ENCODE assay signal across 7 cellular contexts in the genomic region with DNA sequence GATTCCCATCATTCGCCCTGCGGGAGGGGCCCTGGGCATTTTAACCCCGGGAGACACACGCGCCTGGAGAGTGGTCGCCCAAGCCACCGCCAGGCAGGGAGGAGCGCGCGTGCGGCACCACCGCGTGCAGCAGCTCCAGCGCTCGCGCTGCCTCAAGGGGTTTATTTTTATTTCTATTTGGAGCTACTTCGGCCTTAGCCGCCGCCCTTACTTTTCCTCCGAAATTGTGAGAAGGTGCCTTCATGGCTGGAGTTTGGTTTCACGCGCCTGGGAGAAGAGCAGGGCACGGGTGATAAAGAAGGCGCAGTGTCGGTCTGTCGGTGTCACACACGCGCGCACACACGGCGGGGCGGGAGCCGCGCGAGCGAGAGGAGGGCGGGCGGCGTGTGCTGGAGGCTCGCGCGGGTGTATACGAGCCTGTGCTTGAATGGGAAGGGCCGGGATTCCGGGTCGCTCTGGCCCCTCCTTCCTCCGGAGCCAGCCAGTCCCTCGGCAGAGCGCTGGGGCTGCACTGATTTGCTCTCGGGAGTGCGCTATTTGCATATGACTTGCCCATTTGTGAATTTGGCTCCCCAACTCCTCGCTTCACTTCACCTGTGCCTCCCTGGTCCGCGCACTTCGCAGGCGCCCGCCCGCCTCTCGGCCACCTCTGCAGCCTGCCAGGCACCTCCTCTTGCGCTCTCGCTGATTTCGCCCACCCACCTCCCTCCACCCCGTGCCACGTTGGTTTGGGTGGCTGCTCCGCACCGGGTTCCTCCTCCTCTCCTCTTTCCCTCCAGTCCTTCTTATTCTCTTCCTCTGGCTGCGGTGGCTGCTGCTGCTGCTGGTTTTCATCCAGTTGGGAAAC.
DNase-seq lines count a peak whose midpoint lies in the region; ATAC-seq, FAIRE-seq and TF ChIP-seq lines count a peak whose summit lies in the region.

No MANE protein-coding gene starts in this region.

- H3K27ac Mint-ChIP-seq in astrocyte (ENCODE audit: unreplicated experiment): peak overlapping the region; percentile 88
- H3K27ac Mint-ChIP-seq in activated T-helper 1 cell treated with anti-CD3 and anti-CD28 coated beads, Interleukin-12 subunit alpha, Interleukin-12 subunit beta, Interleukin-2, Interleukin-4 antibody, amounts not matched to agents 30 ng/mL and 10 ng/mL and 1 ng/mL, durations not matched to agents 14 hours and 24 hours and 36 hours: no peak overlapping the region

- TF ChIP-seq CTCF in GM20000 (IDR thresholded peaks at IDR 0.05; ENCODE audit: extremely low read depth, missing control alignments): no peak
- TF ChIP-seq CTCF in astrocyte (IDR thresholded peaks at IDR 0.05; ENCODE audit: insufficient read depth, low read depth, low read length): no peak
- TF ChIP-seq CTCF in right atrium auricular region (IDR thresholded peaks at IDR 0.05): no peak

- DNase-seq in GM20000 (ENCODE audit: low spot score) (peak; percentile 13), NCI-H187 (lab: John Stamatoyannopoulos, UW) (peak; percentile 87 to 91), astrocyte (ENCODE audit: low read depth) (peak; percentile 92), right atrium auricular region (ENCODE audit: low spot score) (peak; percentile 80), posterior vena cava (ENCODE audit: low spot score) (peak; percentile 91)
- no peak for DNase-seq in activated T-helper 1 cell treated with anti-CD3 and anti-CD28 coated beads, Interleukin-12 subunit alpha, Interleukin-12 subunit beta, Interleukin-2, Interleukin-4 antibody, amounts not matched to agents 30 ng/mL and 10 ng/mL and 1 ng/mL, durations not matched to agents 14 hours and 24 hours and 36 hours (ENCODE audit: low spot score)

- H3K9me3 ChIP-seq in astrocyte (ENCODE audit: insufficient read depth, low read depth, low read length) (no peaks in the 10 kb centered on the region), right atrium auricular region (no peaks in the 10 kb centered on the region)

- ATAC-seq in GM21619 (IDR thresholded peaks at IDR 0.05; ENCODE audit: unreplicated experiment): no peak

- intact Hi-C loops in posterior vena cava (cut with DNase I): no loop called here
- intact Hi-C loops in activated T-helper 1 cell treated with anti-CD3 and anti-CD28 coated beads, Interleukin-12 subunit alpha, Interleukin-12 subunit beta, Interleukin-2, Interleukin-4 antibody, amounts not matched to agents 30 ng/mL and 10 ng/mL and 1 ng/mL, durations not matched to agents 14 hours and 24 hours and 36 hours (cut with micrococcal nuclease): no loop called here

- H3K27ac ChIP-seq in astrocyte (ENCODE audit: low read depth, low read length) (no peak overlapping the region), right atrium auricular region (no peak overlapping the region)

- peak overlapping the region; percentile 99 for H3K4me2 ChIP-seq in astrocyte (ENCODE audit: low read length)

- H3K9me3 Mint-ChIP-seq in astrocyte (ENCODE audit: unreplicated experiment): no peaks in the 10 kb centered on the region
- no peaks in the 10 kb centered on the region for H3K9me3 Mint-ChIP-seq in activated T-helper 1 cell treated with anti-CD3 and anti-CD28 coated beads, Interleukin-12 subunit alpha, Interleukin-12 subunit beta, Interleukin-2, Interleukin-4 antibody, amounts not matched to agents 30 ng/mL and 10 ng/mL and 1 ng/mL, durations not matched to agents 14 hours and 24 hours and 36 hours

- peaks cover 15% of the 10 kb centered on the region for H3K4me1 Mint-ChIP-seq in astrocyte (ENCODE audit: low read depth, unreplicated experiment)
- no peaks in the 10 kb centered on the region for H3K4me1 Mint-ChIP-seq in activated T-helper 1 cell treated with anti-CD3 and anti-CD28 coated beads, Interleukin-12 subunit alpha, Interleukin-12 subunit beta, Interleukin-2, Interleukin-4 antibody, amounts not matched to agents 30 ng/mL and 10 ng/mL and 1 ng/mL, durations not matched to agents 14 hours and 24 hours and 36 hours (ENCODE audit: low read depth)

- H2AFZ ChIP-seq in astrocyte (ENCODE audit: low read depth, low read length): peak overlapping the region; percentile 81

- peak overlapping the region; percentile 72 for H3K9ac ChIP-seq in astrocyte (ENCODE audit: low read length)

- H3K36me3 ChIP-seq in astrocyte (ENCODE audit: insufficient read depth, low read length): no peaks in the 10 kb centered on the region
- H3K36me3 ChIP-seq in right atrium auricular region: no peaks in the 10 kb centered on the region

- FAIRE-seq in astrocyte (lab: Jason Lieb, UNC): no peak

- H3K4me3 Mint-ChIP-seq in astrocyte (ENCODE audit: unreplicated experiment): peak overlapping the region; percentile 98
- no peak overlapping the region for H3K4me3 Mint-ChIP-seq in activated T-helper 1 cell treated with anti-CD3 and anti-CD28 coated beads, Interleukin-12 subunit alpha, Interleukin-12 subunit beta, Interleukin-2, Interleukin-4 antibody, amounts not matched to agents 30 ng/mL and 10 ng/mL and 1 ng/mL, durations not matched to agents 14 hours and 24 hours and 36 hours

- H4K20me1 ChIP-seq in astrocyte (ENCODE audit: insufficient read depth, low read length): no peaks in the 10 kb centered on the region

- peak overlapping the region; percentile 76 for H3K4me3 ChIP-seq in astrocyte (ENCODE audit: insufficient read depth, low read depth, low read length)
- peak overlapping the region; percentile 25 to 48 for H3K4me3 ChIP-seq in right atrium auricular region

- H3K4me1 ChIP-seq in astrocyte (ENCODE audit: insufficient read depth, low read length): peaks cover 13% of the 10 kb centered on the region
- peaks cover 0 to 23% of the 10 kb centered on the region in 2 donors for H3K4me1 ChIP-seq in right atrium auricular region

- peaks cover 21% of the 10 kb centered on the region for H3K27me3 Mint-ChIP-seq in astrocyte (ENCODE audit: low read depth, unreplicated experiment)
- H3K27me3 Mint-ChIP-seq in activated T-helper 1 cell treated with anti-CD3 and anti-CD28 coated beads, Interleukin-12 subunit alpha, Interleukin-12 subunit beta, Interleukin-2, Interleukin-4 antibody, amounts not matched to agents 30 ng/mL and 10 ng/mL and 1 ng/mL, durations not matched to agents 14 hours and 24 hours and 36 hours (ENCODE audit: insufficient read depth): peaks cover 37% of the 10 kb centered on the region

- no peaks in the 10 kb centered on the region for H3K36me3 Mint-ChIP-seq in astrocyte (ENCODE audit: low read depth, unreplicated experiment)
- H3K36me3 Mint-ChIP-seq in activated T-helper 1 cell treated with anti-CD3 and anti-CD28 coated beads, Interleukin-12 subunit alpha, Interleukin-12 subunit beta, Interleukin-2, Interleukin-4 antibody, amounts not matched to agents 30 ng/mL and 10 ng/mL and 1 ng/mL, durations not matched to agents 14 hours and 24 hours and 36 hours (ENCODE audit: low read depth): no peaks in the 10 kb centered on the region

- H3K27me3 ChIP-seq in astrocyte (ENCODE audit: insufficient read depth, low read length) (peaks cover 20% of the 10 kb centered on the region), right atrium auricular region (no peaks in the 10 kb centered on the region)

- no peaks in the 10 kb centered on the region for H3K79me2 ChIP-seq in astrocyte (ENCODE audit: insufficient read depth, low read length)
